ENCODE assay signal across 13 cellular contexts in the genomic region with DNA sequence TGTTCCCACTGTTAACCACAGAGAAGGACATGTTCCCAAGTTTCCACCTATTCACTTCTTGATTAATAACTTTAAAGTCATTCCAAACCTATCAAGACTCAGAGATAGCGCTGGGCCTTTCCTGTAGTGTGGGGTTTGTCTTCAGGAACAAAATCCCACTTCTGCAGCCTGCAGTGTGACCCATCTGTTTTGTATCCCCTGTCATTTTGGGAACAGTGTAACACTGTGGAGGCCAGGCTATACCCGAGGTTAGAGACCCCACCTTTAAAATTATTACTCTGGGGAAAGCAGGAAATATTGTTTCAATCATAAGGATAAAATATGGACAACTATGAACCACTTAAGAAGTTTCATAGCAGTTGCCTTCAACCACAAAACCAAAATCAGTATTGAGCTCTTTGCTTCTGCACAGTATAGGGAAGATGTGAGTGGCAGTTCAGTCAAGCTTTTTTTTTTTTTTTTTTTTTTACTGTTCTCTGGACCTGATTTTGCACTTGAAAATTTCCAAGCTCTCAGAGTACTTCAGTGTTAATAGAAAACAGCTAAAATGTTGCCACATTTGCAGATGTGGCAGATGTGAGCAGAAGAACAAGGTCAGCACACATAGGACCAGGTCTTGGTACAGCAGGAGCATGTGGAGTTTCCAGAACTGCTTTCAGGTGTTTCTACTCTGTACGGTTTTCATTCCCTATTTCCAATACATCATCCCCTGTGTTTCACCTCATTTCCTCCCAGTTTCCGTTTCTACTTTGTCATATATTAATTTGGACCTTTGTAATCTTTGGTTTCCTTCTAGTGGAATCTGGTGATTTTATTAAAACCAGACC.
DNase-seq lines count a peak whose midpoint lies in the region; ATAC-seq, FAIRE-seq and TF ChIP-seq lines count a peak whose summit lies in the region.
"Had no signal": no experiment of that assay in that cellular context is flagged by ENCODE, and none has a peak within 500 bp of the region (broad histone marks: within the 10 kb centered on the region; RNA-seq: fewer than 3 reads in every experiment).

No MANE protein-coding gene starts in this region.

- no peak for TF ChIP-seq EP300 in GM12878 (IDR thresholded peaks at IDR 0.05; ENCODE audit: borderline replicate concordance in 1 of 2, control insufficient read depth in 1 of 2, low read depth in 2 of 2, low read length in 2 of 2)

- intact Hi-C loops in CD14-positive monocyte (cut with micrococcal nuclease) (loop anchor here in 1 of 2 donors (5.0 kb wide), 1 partner anchor 41 kb away; no protein-coding TSS in a partner anchor), GM12878 (cut with micrococcal nuclease; ENCODE audit: unreplicated experiment) (no loop called here)

- TF ChIP-seq CTCF in CD14-positive monocyte (IDR thresholded peaks at IDR 0.05) (no peak), HFFc6 (IDR thresholded peaks at IDR 0.05) (no peak), GM12878 (IDR thresholded peaks at IDR 0.05 in 2 of 3, conservative IDR thresholded peaks at IDR 0.05 in 1 of 3; ENCODE audit: control insufficient read depth in 2 of 3, extremely low read depth in 1 of 3, insufficient read depth in 1 of 3, low read depth in 3 of 3, low read length in 3 of 3) (no peak), osteocyte (IDR thresholded peaks at IDR 0.05) (no peak), foreskin keratinocyte (conservative IDR thresholded peaks at IDR 0.05) (no peak)

- peaks cover 10% of the 10 kb centered on the region for H3K79me2 ChIP-seq in GM12878 (ENCODE audit: control insufficient read depth, insufficient read depth, low read length)

- H3K36me3 Mint-ChIP-seq in CD14-positive monocyte (peaks cover 3 to 17% of the 10 kb centered on the region in 2 donors), HFFc6 (ENCODE audit: low read depth) (peaks cover 27% of the 10 kb centered on the region), osteocyte (ENCODE audit: unreplicated experiment) (peaks cover 10% of the 10 kb centered on the region)

- no TSS peak for BruUV-seq in GM12878 (replicated peaks; lab: Mats Ljungman, UMichigan)

- RAD21 ChIA-PET in GM12878 (lab: Charles Lee; ENCODE audit: unreplicated experiment) = interaction anchor here (1.8 to 1.9 kb wide), 2 partner anchors 16 to 122 kb away, joined by 7 to 9 read pairs; a partner anchor contains a TSS

- H3K9me3 Mint-ChIP-seq in CD14-positive monocyte (peaks cover 0 to 2% (median 0%) of the 10 kb centered on the region in 7 donors), HFFc6 (no peaks in the 10 kb centered on the region), osteocyte (ENCODE audit: unreplicated experiment) (no peaks in the 10 kb centered on the region)

- POLR2A ChIA-PET in GM12878 (lab: Charles Lee) = interaction anchor here (0.6 kb wide), 3 partner anchors 37 to 113 kb away, joined by 4 to 7 read pairs (median 6); no protein-coding TSS in a partner anchor

- H4K20me1 ChIP-seq in GM12878 (ENCODE audit: control insufficient read depth, insufficient read depth) = no peaks in the 10 kb centered on the region

- H3K9me3 ChIP-seq in GM12878 (replicated peaks; ENCODE audit: control insufficient read depth, insufficient read depth, low read length) = no peaks in the 10 kb centered on the region
- H3K9me3 ChIP-seq: psoas muscle had no signal

- 39% methylated on average over 4 of the region's 4 CpGs for WGBS in GM12878 (ENCODE audit: insufficient coverage, insufficient replicate concordance, low lambda C conversion rate, missing lambda C conversion rate)

- no peak for DNase-seq in CD14-positive monocyte (ENCODE audit: low spot score)
- no peak for DNase-seq in HFFc6
- DNase-seq in GM12878 (ENCODE audit: low read depth, low spot score) = no peak
- DNase-seq in osteocyte (ENCODE audit: extremely low spot score, unreplicated experiment) = no peak
- DNase-seq in NCI-H2107 (lab: John Stamatoyannopoulos, UW) = no peak
- no peak for DNase-seq in foreskin keratinocyte
- DNase-seq in NCI-H2029 (lab: John Stamatoyannopoulos, UW) = no peak
- DNase-seq: midbrain; NCI-H446; psoas muscle; stimulated activated CD4-positive, alpha-beta T cell treated with anti-CD3 and anti-CD28 coated beads, Interleukin-4, amount 100 ng/mL, for 24 hours had no signal

- in situ Hi-C loops in GM12878 (cut with MboI) = no loop called here

- CTCF ChIA-PET in GM12878 (lab: Yijun Ruan, JAX) = interaction anchor here (0.7 to 1.1 kb wide), 4 partner anchors 9 to 127 kb away, joined by 3 to 4 read pairs (median 3); no protein-coding TSS in a partner anchor

- H2AFZ ChIP-seq in GM12878 (ENCODE audit: control insufficient read depth, low read depth, low read length) = no peak overlapping the region

- SMC1A ChIA-PET in GM12878 (lab: Charles Lee; ENCODE audit: uncharacterized antibody, unreplicated experiment) = interaction anchor here (0.6 to 1.6 kb wide), 3 partner anchors 8 to 121 kb away, joined by 3 to 8 read pairs (median 3); no protein-coding TSS in a partner anchor

- no peak overlapping the region for H3K4me2 ChIP-seq in GM12878 (ENCODE audit: control insufficient read depth, insufficient read depth)

- H3K27ac Mint-ChIP-seq in CD14-positive monocyte = peak overlapping the region; percentile 23 to 84 (median 70)
- peak overlapping the region; percentile 57 for H3K27ac Mint-ChIP-seq in HFFc6
- H3K27ac Mint-ChIP-seq in osteocyte (ENCODE audit: unreplicated experiment) = peak overlapping the region; percentile 38

- no peak overlapping the region for H3K4me3 ChIP-seq in GM12878
- H3K4me3 ChIP-seq: psoas muscle had no signal

- no peaks in the 10 kb centered on the region for H3K36me3 ChIP-seq in GM12878 (ENCODE audit: control insufficient read depth in 2 of 2, insufficient read depth in 2 of 2, low read length in 1 of 2)

- no peaks in the 10 kb centered on the region for H3K27me3 ChIP-seq in GM12878 (replicated peaks in 1 of 2; ENCODE audit: control insufficient read depth in 2 of 2, insufficient read depth in 2 of 2, low read length in 1 of 2)
- H3K27me3 ChIP-seq in foreskin keratinocyte = no peaks in the 10 kb centered on the region

- no peak overlapping the region for H3K4me3 Mint-ChIP-seq in CD14-positive monocyte
- peak overlapping the region; percentile 61; the same call in 1 of the 2 replicates for H3K4me3 Mint-ChIP-seq in HFFc6
- H3K4me3 Mint-ChIP-seq in osteocyte (ENCODE audit: unreplicated experiment) = no peak overlapping the region

- no peak overlapping the region for H3K27ac ChIP-seq in GM12878 (ENCODE audit: control insufficient read depth, insufficient read depth)
- no peak overlapping the region for H3K27ac ChIP-seq in foreskin keratinocyte
- H3K27ac ChIP-seq: psoas muscle had no signal

- H3K9ac ChIP-seq in GM12878 (ENCODE audit: control insufficient read depth, insufficient read depth, low read length) = no peak overlapping the region

- ATAC-seq in GM12878 (peak; percentile 53), foreskin keratinocyte (no peak), GM19463 (IDR thresholded peaks at IDR 0.05; ENCODE audit: unreplicated experiment) (no peak)
- ATAC-seq: psoas muscle had no signal

- H3K4me1 ChIP-seq in GM12878 (ENCODE audit: control insufficient read depth, insufficient read depth, low read length) (peaks cover 19% of the 10 kb centered on the region), foreskin keratinocyte (peaks cover under 1% of the 10 kb centered on the region)

- H3K27me3 Mint-ChIP-seq in CD14-positive monocyte (ENCODE audit: low read depth in 3 of 3) = peaks cover 0 to 4% (median 2%) of the 10 kb centered on the region in 3 donors
- peaks cover 6% of the 10 kb centered on the region for H3K27me3 Mint-ChIP-seq in HFFc6 (ENCODE audit: insufficient read depth)
- no peaks in the 10 kb centered on the region for H3K27me3 Mint-ChIP-seq in osteocyte (ENCODE audit: unreplicated experiment)

- FAIRE-seq in GM12878 (lab: Jason Lieb, UNC) = no peak
- FAIRE-seq: D721Med had no signal

- no peak for TF ChIP-seq POLR2A in GM12878 (IDR thresholded peaks at IDR 0.05; ENCODE audit: low read depth, low read length)

- no peak for TF ChIP-seq RAD21 in GM12878 (IDR thresholded peaks at IDR 0.05; ENCODE audit: insufficient read depth, low read depth, low read length)

- H3K4me1 Mint-ChIP-seq in CD14-positive monocyte = peaks cover 44% of the 10 kb centered on the region
- H3K4me1 Mint-ChIP-seq in HFFc6 (ENCODE audit: low read depth) = peaks cover 78% of the 10 kb centered on the region
- peaks cover 62% of the 10 kb centered on the region for H3K4me1 Mint-ChIP-seq in osteocyte (ENCODE audit: unreplicated experiment)

TF ChIP-seq in GM12878, 131 proteins besides CTCF, POLR2A, EP300 and RAD21:
- TF ChIP-seq, protein P1, sequence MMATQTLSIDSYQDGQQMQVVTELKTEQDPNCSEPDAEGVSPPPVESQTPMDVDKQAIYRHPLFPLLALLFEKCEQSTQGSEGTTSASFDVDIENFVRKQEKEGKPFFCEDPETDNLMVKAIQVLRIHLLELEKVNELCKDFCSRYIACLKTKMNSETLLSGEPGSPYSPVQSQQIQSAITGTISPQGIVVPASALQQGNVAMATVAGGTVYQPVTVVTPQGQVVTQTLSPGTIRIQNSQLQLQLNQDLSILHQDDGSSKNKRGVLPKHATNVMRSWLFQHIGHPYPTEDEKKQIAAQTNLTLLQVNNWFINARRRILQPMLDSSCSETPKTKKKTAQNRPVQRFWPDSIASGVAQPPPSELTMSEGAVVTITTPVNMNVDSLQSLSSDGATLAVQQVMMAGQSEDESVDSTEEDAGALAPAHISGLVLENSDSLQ (IDR thresholded peaks at IDR 0.05) = peak; percentile 82
- TF ChIP-seq, protein P2, sequence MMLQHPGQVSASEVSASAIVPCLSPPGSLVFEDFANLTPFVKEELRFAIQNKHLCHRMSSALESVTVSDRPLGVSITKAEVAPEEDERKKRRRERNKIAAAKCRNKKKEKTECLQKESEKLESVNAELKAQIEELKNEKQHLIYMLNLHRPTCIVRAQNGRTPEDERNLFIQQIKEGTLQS (IDR thresholded peaks at IDR 0.05; ENCODE audit: borderline replicate concordance, extremely low read depth, low read depth, low read length) = no peak
- TF ChIP-seq ZNF384 (IDR thresholded peaks at IDR 0.05; ENCODE audit: borderline replicate concordance, low read depth, low read length) (peak; percentile 48; the same call in 1 of the 2 replicates), SMARCA5 (IDR thresholded peaks at IDR 0.05) (no peak)
TF ChIP-seq in GM12878: peak in this region for 2.
